ENCODE assay signal across 32 cellular contexts in the genomic region with DNA sequence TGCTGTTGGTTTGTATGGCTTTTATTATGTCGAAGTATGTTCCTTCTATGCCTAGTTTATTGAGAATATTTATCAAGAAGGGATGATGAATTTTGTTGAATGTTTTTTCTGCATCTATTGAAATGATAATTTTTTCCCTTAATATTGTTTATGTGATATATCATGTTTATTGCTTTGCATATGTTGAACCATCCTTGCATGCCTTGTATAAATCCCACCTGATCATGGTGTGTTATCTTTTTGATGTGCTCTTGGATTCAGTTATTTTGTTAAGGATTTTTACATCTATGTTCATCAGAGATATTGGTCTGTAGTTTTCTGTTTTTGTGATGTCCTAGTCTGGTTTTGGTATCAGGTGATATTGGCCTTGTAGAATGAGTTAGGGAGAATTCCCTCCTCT. TPM values are rescaled to one million over a fixed set of nuclear protein-coding genes. Genes with fewer than 3 reads are reported as not detected.
"Had no signal": no experiment of that assay in that cellular context is flagged by ENCODE, and none has a peak within 500 bp of the region (broad histone marks: within the 10 kb centered on the region; RNA-seq: fewer than 3 reads in every experiment).

No MANE protein-coding gene starts in this region.

- H3K4me1 ChIP-seq: stomach, suprapubic skin, testis, thyroid gland, tibial artery, tibial nerve, transverse colon, upper lobe of left lung, uterus, vagina had no signal

- H3K36me3 Mint-ChIP-seq: stimulated activated effector memory CD8-positive, alpha-beta T cell treated with anti-CD3 and anti-CD28 coated beads, Interleukin-12 subunit alpha, Interleukin-12 subunit beta, amount 100 ng/mL, for 72 hours; stimulated activated memory B cell treated with anti-CD40 and anti-IgM and Interleukin-4, amounts not matched to agents 10 μg/mL and 1 μg/mL and 100 μg/mL, for 72 hours; type B pancreatic cell had no signal

- H3K27me3 Mint-ChIP-seq: type B pancreatic cell had no signal

- H3K9me3 ChIP-seq: suprapubic skin, testis, thoracic aorta, thyroid gland, tibial artery, uterus, vagina had no signal

- H3K36me3 ChIP-seq: stomach, suprapubic skin, thoracic aorta, thyroid gland, tibial artery, tibial nerve, transverse colon, upper lobe of left lung, uterus, vagina had no signal

- FAIRE-seq: urothelium cell line had no signal

- H3K27ac Mint-ChIP-seq: stimulated activated effector memory CD8-positive, alpha-beta T cell treated with anti-CD3 and anti-CD28 coated beads, Interleukin-12 subunit alpha, Interleukin-12 subunit beta, amount 100 ng/mL, for 72 hours; stimulated activated memory B cell treated with anti-CD40 and anti-IgM and Interleukin-4, amounts not matched to agents 10 μg/mL and 1 μg/mL and 100 μg/mL, for 72 hours; stimulated activated naive B cell treated with anti-CD40 and anti-IgM and Interleukin-4, amounts not matched to agents 10 μg/mL and 1 μg/mL and 100 μg/mL, for 72 hours; stimulated activated naive CD8-positive, alpha-beta T cell treated with anti-CD3 and anti-CD28 coated beads, Interleukin-15, amount 100 ng/mL, for 72 hours; stimulated activated naive CD8-positive, alpha-beta T cell treated with anti-CD3 and anti-CD28 coated beads, Interleukin-15, Interleukin-2, amounts not matched to agents 100 ng/mL and 50 ng/mL, for 24 hours; type B pancreatic cell had no signal

- H3K4me3 ChIP-seq: stomach, suprapubic skin, testis, thoracic aorta, thyroid gland, tibial artery, tibial nerve, transverse colon, upper lobe of left lung, uterus, vagina had no signal

- ATAC-seq: stimulated activated effector memory CD8-positive, alpha-beta T cell treated with anti-CD3 and anti-CD28 coated beads, Interleukin-12 subunit alpha, Interleukin-12 subunit beta, amount 100 ng/mL, for 72 hours; stimulated activated memory B cell treated with anti-CD40 and anti-IgM and Interleukin-4, amounts not matched to agents 10 μg/mL and 1 μg/mL and 100 μg/mL, for 72 hours; stimulated activated naive B cell treated with anti-CD40 and anti-IgM and Interleukin-4, amounts not matched to agents 10 μg/mL and 1 μg/mL and 100 μg/mL, for 72 hours; stimulated activated naive CD8-positive, alpha-beta T cell treated with anti-CD3 and anti-CD28 coated beads, Interleukin-15, amount 100 ng/mL, for 72 hours; stimulated activated naive CD8-positive, alpha-beta T cell treated with anti-CD3 and anti-CD28 coated beads, Interleukin-15, Interleukin-2, amounts not matched to agents 100 U/mL and 50 U/mL, for 24 hours had no signal

- H3K27ac ChIP-seq: stomach, suprapubic skin, testis, thoracic aorta, thyroid gland, tibial artery, tibial nerve, transverse colon, upper lobe of left lung, uterus, vagina had no signal

- H3K4me3 Mint-ChIP-seq: stimulated activated effector memory CD8-positive, alpha-beta T cell treated with anti-CD3 and anti-CD28 coated beads, Interleukin-12 subunit alpha, Interleukin-12 subunit beta, amount 100 ng/mL, for 72 hours; stimulated activated memory B cell treated with anti-CD40 and anti-IgM and Interleukin-4, amounts not matched to agents 10 μg/mL and 1 μg/mL and 100 μg/mL, for 72 hours; stimulated activated naive B cell treated with anti-CD40 and anti-IgM and Interleukin-4, amounts not matched to agents 10 μg/mL and 1 μg/mL and 100 μg/mL, for 72 hours; stimulated activated naive CD8-positive, alpha-beta T cell treated with anti-CD3 and anti-CD28 coated beads, Interleukin-15, amount 100 ng/mL, for 72 hours; stimulated activated naive CD8-positive, alpha-beta T cell treated with anti-CD3 and anti-CD28 coated beads, Interleukin-15, Interleukin-2, amounts not matched to agents 100 ng/mL and 50 ng/mL, for 24 hours; type B pancreatic cell had no signal

- H3K4me1 Mint-ChIP-seq: stimulated activated effector memory CD8-positive, alpha-beta T cell treated with anti-CD3 and anti-CD28 coated beads, Interleukin-12 subunit alpha, Interleukin-12 subunit beta, amount 100 ng/mL, for 72 hours; stimulated activated memory B cell treated with anti-CD40 and anti-IgM and Interleukin-4, amounts not matched to agents 10 μg/mL and 1 μg/mL and 100 μg/mL, for 72 hours; stimulated activated naive B cell treated with anti-CD40 and anti-IgM and Interleukin-4, amounts not matched to agents 10 μg/mL and 1 μg/mL and 100 μg/mL, for 72 hours; stimulated activated naive CD8-positive, alpha-beta T cell treated with anti-CD3 and anti-CD28 coated beads, Interleukin-15, amount 100 ng/mL, for 72 hours had no signal

- DNase-seq: stimulated activated CD4-positive, alpha-beta T cell treated with anti-CD3 and anti-CD28 coated beads, Interleukin-2, amount 100 ng/mL, for 48 hours; stimulated activated CD4-positive, alpha-beta T cell treated with anti-CD3 and anti-CD28 coated beads, Interleukin-4, amount 100 ng/mL, for 1 hour; stimulated activated CD4-positive, alpha-beta T cell treated with anti-CD3 and anti-CD28 coated beads, Interleukin-4, amount 100 ng/mL, for 24 hours; stimulated activated CD4-positive, alpha-beta T cell treated with anti-CD3 and anti-CD28 coated beads, Interleukin-4, amount 100 ng/mL, for 4 hours; stimulated activated CD8-positive, alpha-beta memory T cell treated with anti-CD3 and anti-CD28 coated beads, Interleukin-4, amount 100 ng/mL, for 48 hours; stimulated activated naive B cell treated with anti-CD40 and anti-IgM and Interleukin-4, amounts not matched to agents 10 μg/mL and 1 μg/mL and 100 μg/mL, for 72 hours; stimulated activated naive CD4-positive, alpha-beta T cell; stimulated activated naive CD4-positive, alpha-beta T cell treated with Interleukin-2 at 50 U/mL for 16 hours; stimulated activated naive CD8-positive, alpha-beta T cell treated with anti-CD3 and anti-CD28 coated beads, Interleukin-15, amount 100 ng/mL, for 72 hours; stimulated activated naive CD8-positive, alpha-beta T cell treated with anti-CD3 and anti-CD28 coated beads, Interleukin-15, Interleukin-2, amounts not matched to agents 100 U/mL and 50 U/mL, for 24 hours; stomach; substantia nigra; testis; thyroid gland; tibial artery; transverse colon; trophoblast cell; upper lobe of left lung; uterus had no signal

- H3K27me3 ChIP-seq: stomach, suprapubic skin, testis, thyroid gland, tibial artery, tibial nerve, transverse colon, upper lobe of left lung, uterus, vagina had no signal

RNA-seq across cellular contexts. Expression of a gene that starts 50.8 kb away (rescaled TPM):
- total RNA-seq: subcutaneous adipose tissue, suprapubic skin, temporal lobe, thoracic aorta, tibial nerve, upper lobe of left lung, ureter, urinary bladder, vagina had no signal
- polyA plus RNA-seq: stomach, urinary bladder had no signal
